Comparison of ENCODE assay signal across 8 cellular contexts in genomic region chr18:23662309-23663263, GRCh38. TPM values are rescaled to one million over a fixed set of nuclear protein-coding genes. Genes with fewer than 3 reads are reported as not detected.
DNase-seq lines count a peak whose midpoint lies in the region; ATAC-seq and TF ChIP-seq lines count a peak whose summit lies in the region.

TSS of gene ANKRD29 (minus strand) at chr18:23662911. CDS start at chr18:23662730, 181 bp downstream.

- peaks cover 20% of the 10 kb centered on the region for H3K4me1 Mint-ChIP-seq in activated T-cell treated with anti-CD3 and anti-CD28 coated beads, Interleukin-2, amount 50 U/mL, for 72 hours (ENCODE audit: low read depth)
- peaks cover 11% of the 10 kb centered on the region for H3K4me1 Mint-ChIP-seq in nephron

- H3K36me3 ChIP-seq in thoracic aorta = no peaks in the 10 kb centered on the region

- H3K9me3 ChIP-seq in thoracic aorta = no peaks in the 10 kb centered on the region

- H3K27ac Mint-ChIP-seq in activated T-cell treated with anti-CD3 and anti-CD28 coated beads, Interleukin-2, amount 50 U/mL, for 72 hours = peak within 1 kb of the TSS; percentile 53
- no peak within 1 kb of the TSS for H3K27ac Mint-ChIP-seq in nephron

- peak within 1 kb of the TSS; percentile 51 for H3K4me3 ChIP-seq in fibroblast of mammary gland (ENCODE audit: control insufficient read depth, low read depth, low read length)
- H3K4me3 ChIP-seq in thoracic aorta = peak within 1 kb of the TSS; percentile 70

- TF ChIP-seq CTCF in fibroblast of mammary gland (conservative IDR thresholded peaks at IDR 0.05; ENCODE audit: control insufficient read depth, insufficient read depth, low read depth, low read length) (no peak), nephron (IDR thresholded peaks at IDR 0.05; ENCODE audit: unreplicated experiment in 3 of 3) (no peak), thoracic aorta (IDR thresholded peaks at IDR 0.05) (no peak)

- H3K27ac ChIP-seq in thoracic aorta = no peak within 1 kb of the TSS

- DNase-seq in NCI-H2081 (lab: John Stamatoyannopoulos, UW) (peak; percentile 31 to 68), NCI-H2081 treated with DMSO at 0.1 percent for 48 hours (lab: John Stamatoyannopoulos, UW) (no peak), NCI-H226 (peak; percentile 43), fibroblast of mammary gland (ENCODE audit: low read depth) (peak; percentile 26), thoracic aorta (ENCODE audit: low spot score) (no peak)
- DNase-seq in activated T-cell treated with anti-CD3 and anti-CD28 coated beads, Interleukin-2, amount 50 U/mL, for 72 hours = peak; percentile 55 to 69

- H3K9me3 Mint-ChIP-seq in activated T-cell treated with anti-CD3 and anti-CD28 coated beads, Interleukin-2, amount 50 U/mL, for 72 hours = no peaks in the 10 kb centered on the region
- H3K9me3 Mint-ChIP-seq in nephron = peaks cover 2% of the 10 kb centered on the region

- peaks cover 0 to 16% of the 10 kb centered on the region in 2 donors for H3K4me1 ChIP-seq in thoracic aorta (ENCODE audit: control insufficient read depth in 1 of 2, low read depth in 2 of 2)

- H3K4me3 Mint-ChIP-seq in activated T-cell treated with anti-CD3 and anti-CD28 coated beads, Interleukin-2, amount 50 U/mL, for 72 hours = peak within 1 kb of the TSS; percentile 85 to 90
- H3K4me3 Mint-ChIP-seq in nephron = peak within 1 kb of the TSS; percentile 87 to 89 (median 88)

- peak; percentile 86 to 89 for ATAC-seq in activated T-cell treated with anti-CD3 and anti-CD28 coated beads, Interleukin-2, amount 50 U/mL, for 72 hours (replicated peaks in 1 of 2)
- ATAC-seq in thoracic aorta (ENCODE audit: insufficient number of reproducible peaks, low FRiP score, low read depth) (no peak), GM21526 (IDR thresholded peaks at IDR 0.05; ENCODE audit: low FRiP score, unreplicated experiment) (no peak)

- H3K36me3 Mint-ChIP-seq in activated T-cell treated with anti-CD3 and anti-CD28 coated beads, Interleukin-2, amount 50 U/mL, for 72 hours (ENCODE audit: insufficient read depth in 2 of 2) = peaks cover 3 to 4% of the 10 kb centered on the region in 2 donors
- no peaks in the 10 kb centered on the region for H3K36me3 Mint-ChIP-seq in nephron (ENCODE audit: low read depth)

- peaks cover 43% of the 10 kb centered on the region for H3K27me3 Mint-ChIP-seq in activated T-cell treated with anti-CD3 and anti-CD28 coated beads, Interleukin-2, amount 50 U/mL, for 72 hours (ENCODE audit: low read depth)
- peaks cover 86% of the 10 kb centered on the region for H3K27me3 Mint-ChIP-seq in nephron (ENCODE audit: low read depth)

- peaks cover 12% of the 10 kb centered on the region for H3K27me3 ChIP-seq in thoracic aorta (replicated peaks; ENCODE audit: insufficient read depth)

RNA-seq across cellular contexts. Expression of gene ANKRD29, which starts in this region (rescaled TPM):
- not detected for total RNA-seq in activated T-cell treated with anti-CD3 and anti-CD28 coated beads, Interleukin-2, amount 50 U/mL, for 72 hours
- total RNA-seq in thoracic aorta = 10 to 100 TPM in 1 of 2 donors, 1 to 10 TPM in 1; 5.6 to 15.7 TPM

Comparison
In these comparisons a context has a peak if more than half of its experiments do, and no peak if none do; other contexts are left out.
1. RNA of gene ANKRD29 (total RNA-seq): 5.6 to 15.7 TPM in thoracic aorta; not detected in activated T-cell treated with anti-CD3 and anti-CD28 coated beads, Interleukin-2, amount 50 U/mL, for 72 hours; every median in the first group is over 4 times any median in the second.
2. DNase-seq: peak in NCI-H2081 (2 of 2), NCI-H226 (single experiment) and fibroblast of mammary gland (single experiment); none in NCI-H2081 treated with DMSO at 0.1 percent for 48 hours (single experiment) and thoracic aorta (single experiment).
3. Peak in DNase-seq and ATAC-seq in activated T-cell treated with anti-CD3 and anti-CD28 coated beads, Interleukin-2, amount 50 U/mL, for 72 hours; RNA of the gene not detected or under 1 TPM.